In genomic region chr3:107661447-107662108, GRCh38 we compare ENCODE assay signal across 8 cellular contexts.
DNase-seq lines count a peak whose midpoint lies in the region; ATAC-seq and TF ChIP-seq lines count a peak whose summit lies in the region.

No MANE protein-coding gene starts in this region.

- TF ChIP-seq CTCF in heart right ventricle (IDR thresholded peaks at IDR 0.05) (no peak), right atrium auricular region (IDR thresholded peaks at IDR 0.05) (no peak)

- H3K27ac ChIP-seq in heart right ventricle: peak overlapping the region in 7 of 10 donors; percentile 1 to 72 (median 24)
- H3K27ac ChIP-seq in SJSA1: peak overlapping the region; percentile 83
- peak overlapping the region; percentile 14 to 41 for H3K27ac ChIP-seq in right atrium auricular region

- DNase-seq in heart right ventricle: no peak
- no peak for DNase-seq in cardiac septum (ENCODE audit: low spot score)
- peak; percentile 51 to 82 for DNase-seq in SJSA1 (ENCODE audit: low read depth in 1 of 2, low spot score in 2 of 2)
- DNase-seq in right atrium auricular region (ENCODE audit: low spot score): no peak
- no peak for DNase-seq in NCI-H187 treated with DMSO at 0.1 percent for 48 hours (lab: John Stamatoyannopoulos, UW)
- no peak for DNase-seq in cerebellum (ENCODE audit: low spot score)
- no peak for DNase-seq in NCI-H2081 treated with DMSO at 0.1 percent for 48 hours (lab: John Stamatoyannopoulos, UW)

- intact Hi-C loops in heart right ventricle (cut with DNase I) (loop anchor here in 6 of 10 donors (5.0 to 10.0 kb wide), 6 partner anchors 81 to 427 kb away; no protein-coding TSS in a partner anchor), cardiac septum (cut with DNase I) (loop anchor here (5.0 to 10.0 kb wide), 2 partner anchors 84 to 417 kb away; no protein-coding TSS in a partner anchor)

- peak in 6 of 8 donors; percentile 7 to 49 (median 25) for ATAC-seq in heart right ventricle
- ATAC-seq in GM18519 (IDR thresholded peaks at IDR 0.05; ENCODE audit: low FRiP score, unreplicated experiment): no peak

- H3K4me3 ChIP-seq in heart right ventricle (peak overlapping the region in 4 of 10 donors; percentile 4 to 20 (median 12)), SJSA1 (no peak overlapping the region), right atrium auricular region (no peak overlapping the region)

- no peaks in the 10 kb centered on the region for H3K9me3 ChIP-seq in heart right ventricle
- no peaks in the 10 kb centered on the region for H3K9me3 ChIP-seq in SJSA1 (replicated peaks)
- no peaks in the 10 kb centered on the region for H3K9me3 ChIP-seq in right atrium auricular region

- H3K4me1 ChIP-seq in heart right ventricle (peaks cover 0 to 37% (median 25%) of the 10 kb centered on the region in 9 donors), SJSA1 (replicated peaks) (peaks cover 63% of the 10 kb centered on the region), right atrium auricular region (peaks cover 0 to 24% of the 10 kb centered on the region in 2 donors)

- no peaks in the 10 kb centered on the region for H3K36me3 ChIP-seq in heart right ventricle
- no peaks in the 10 kb centered on the region for H3K36me3 ChIP-seq in SJSA1
- H3K36me3 ChIP-seq in right atrium auricular region: no peaks in the 10 kb centered on the region

- 75 to 84% methylated on average over 3 of the region's 3 CpGs for WGBS in heart right ventricle, 2 donors

- no peaks in the 10 kb centered on the region for H3K27me3 ChIP-seq in heart right ventricle
- H3K27me3 ChIP-seq in SJSA1 (replicated peaks): no peaks in the 10 kb centered on the region
- no peaks in the 10 kb centered on the region for H3K27me3 ChIP-seq in right atrium auricular region

Comparison
In these comparisons a context has a peak if more than half of its experiments do, and no peak if none do; other contexts are left out.
1. DNase-seq: peak in SJSA1 (2 of 2); none in heart right ventricle (0 of 2), cardiac septum (single experiment), right atrium auricular region (single experiment), NCI-H187 treated with DMSO at 0.1 percent for 48 hours (single experiment), cerebellum (single experiment) and NCI-H2081 treated with DMSO at 0.1 percent for 48 hours (single experiment).
2. H3K27ac ChIP-seq: peak in every context shown above with its lines; median percentile 83 in SJSA1; 28 in right atrium auricular region; 24 in heart right ventricle.